33 cellular contexts compared by ENCODE assay signal in the genomic region with DNA sequence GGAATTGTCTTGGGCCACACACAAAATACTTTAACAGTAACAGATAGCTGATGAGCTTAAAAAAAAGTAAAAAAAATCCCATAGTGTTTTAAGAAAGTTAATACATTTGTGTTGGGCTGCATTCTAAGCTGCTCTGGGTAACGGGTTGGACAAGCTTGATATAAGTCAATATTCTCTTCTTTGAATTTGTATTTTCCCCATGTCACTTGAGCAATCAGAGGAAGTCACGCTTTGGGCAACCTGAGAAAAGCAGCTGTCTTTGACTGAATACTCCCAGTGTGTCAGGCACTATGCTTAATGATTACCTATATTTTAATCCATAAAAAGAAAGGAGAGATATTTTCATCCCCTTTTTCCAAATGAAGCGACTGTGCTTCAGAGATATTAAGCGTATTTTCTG.
"Had no signal": no experiment of that assay in that cellular context is flagged by ENCODE, and none has a peak within 500 bp of the region (broad histone marks: within the 10 kb centered on the region; RNA-seq: fewer than 3 reads in every experiment).

No MANE protein-coding gene starts in this region.

- DNase-seq: Karpas-422, Kasumi-1, MG63, MM.1S, MV-4-11, NCI-H1048, NCI-H1092, NCI-H1092 treated with DMSO at 0.1 percent for 48 hours, NCI-H1105, NCI-H1105 treated with DMSO at 0.1 percent for 48 hours, NCI-H1417, NCI-H1417 treated with DMSO at 0.1 percent for 48 hours, NCI-H1436, NCI-H1436 treated with DMSO at 0.1 percent for 48 hours, NCI-H146, NCI-H1694, NCI-H1694 treated with DMSO at 0.1 percent for 48 hours, NCI-H187, NCI-H187 treated with DMSO at 0.1 percent for 48 hours, NCI-H1930, NCI-H2029, NCI-H2029 treated with DMSO at 0.1 percent for 48 hours, NCI-H2081, NCI-H2081 treated with DMSO at 0.1 percent for 48 hours, NCI-H2107, NCI-H2171, NCI-H2171 treated with DMSO at 0.1 percent for 48 hours, NCI-H2227 treated with DMSO at 0.1 percent for 48 hours, NCI-H226, NCI-H345, NCI-H446, NCI-H446 treated with DMSO at 0.1 percent for 48 hours, NCI-H510A had no signal
